In genomic region chr10:84095821-84096497, GRCh38 we compare ENCODE assay signal across 26 cellular contexts. TPM values are rescaled to one million over a fixed set of nuclear protein-coding genes. Genes with fewer than 3 reads are reported as not detected.
DNase-seq lines count a peak whose midpoint lies in the region; ATAC-seq and TF ChIP-seq lines count a peak whose summit lies in the region.
"Had no signal": no experiment of that assay in that cellular context is flagged by ENCODE, and none has a peak within 500 bp of the region (broad histone marks: within the 10 kb centered on the region; RNA-seq: fewer than 3 reads in every experiment).

No MANE protein-coding gene starts in this region.

- H4K5ac ChIP-seq in H9 (ENCODE audit: insufficient read length, low read depth, low read length) = no peak overlapping the region

- H3K27ac Mint-ChIP-seq in H9 = no peak overlapping the region
- H3K27ac Mint-ChIP-seq: activated CD8-positive, alpha-beta T cell treated with anti-CD3 and anti-CD28 coated beads, Interleukin-2, amount 10 ng/mL, durations not matched to agents 7 days and 5 days; activated naive CD8-positive, alpha-beta T cell treated with anti-CD3 and anti-CD28 coated beads, Interleukin-2, amount 10 ng/mL, durations not matched to agents 7 days and 5 days; CD8-positive, alpha-beta T cell; HFFc6; stimulated activated naive CD8-positive, alpha-beta T cell treated with anti-CD3 and anti-CD28 coated beads, Interleukin-15, amount 100 ng/mL, for 72 hours had no signal

- no peak overlapping the region for H3K14ac ChIP-seq in H9 (ENCODE audit: insufficient read depth, low read length)

- H2BK15ac ChIP-seq in H9 (ENCODE audit: low read depth, low read length) = no peak overlapping the region

- peak; percentile 40 for ATAC-seq in left lobe of liver
- ATAC-seq: activated CD8-positive, alpha-beta T cell treated with anti-CD3 and anti-CD28 coated beads, Interleukin-2, amount 10 ng/mL, durations not matched to agents 7 days and 5 days; CD8-positive, alpha-beta T cell; lower lobe of right lung; stimulated activated naive CD8-positive, alpha-beta T cell treated with anti-CD3 and anti-CD28 coated beads, Interleukin-15, amount 100 ng/mL, for 72 hours had no signal

- no peak overlapping the region for H2AK5ac ChIP-seq in H9 (ENCODE audit: insufficient read length, low read length)

- no peak overlapping the region for H3T11ph ChIP-seq in H9 (ENCODE audit: low read length)

- peak; percentile 30 for DNase-seq in A172 (ENCODE audit: low spot score)
- no peak for DNase-seq in SK-N-MC (ENCODE audit: low read depth, low spot score)
- DNase-seq in fibroblast of mammary gland (ENCODE audit: low read depth) = peak; percentile 44
- no peak for DNase-seq in left lobe of liver (ENCODE audit: low spot score)
- DNase-seq in HCEC 1CT = no peak
- DNase-seq in NCI-H2227 (lab: John Stamatoyannopoulos, UW; ENCODE audit: unreplicated experiment) = no peak
- no peak for DNase-seq in H9
- no peak for DNase-seq in activated gamma-delta T cell (lab: John Stamatoyannopoulos, UW)
- DNase-seq: ACHN; activated CD4-positive, CD25-positive, alpha-beta regulatory T cell; activated CD8-positive, alpha-beta T cell treated with anti-CD3 and anti-CD28 coated beads, Interleukin-2, amount 10 ng/mL, durations not matched to agents 7 days and 5 days; activated naive CD8-positive, alpha-beta T cell treated with anti-CD3 and anti-CD28 coated beads, Interleukin-2, amount 10 ng/mL, durations not matched to agents 7 days and 5 days; CD8-positive, alpha-beta T cell; effector memory CD4-positive, alpha-beta T cell; EL; HFFc6; lower lobe of right lung; NCI-H1417 treated with DMSO at 0.1 percent for 48 hours; NCI-H2227 treated with DMSO at 0.1 percent for 48 hours; retina; SHP77; stimulated activated naive CD8-positive, alpha-beta T cell treated with anti-CD3 and anti-CD28 coated beads, Interleukin-15, amount 100 ng/mL, for 72 hours; T-helper 2 cell; uterus had no signal

- H4K91ac ChIP-seq in H9 (ENCODE audit: insufficient read length, low read depth, low read length) = no peak overlapping the region

- no peaks in the 10 kb centered on the region for H3K4me1 ChIP-seq in H9 (ENCODE audit: insufficient read depth, low read length)
- H3K4me1 ChIP-seq: uterus had no signal

- H3K36me3 ChIP-seq in SK-N-MC (ENCODE audit: insufficient read depth, low read length) = no peaks in the 10 kb centered on the region
- H3K36me3 ChIP-seq: lower lobe of right lung, uterus had no signal

- H4K8ac ChIP-seq in H9 (replicated peaks; ENCODE audit: insufficient read length, low read depth, low read length) = no peak overlapping the region

- no CpG with 5 or more reads among the region's 4 CpGs for WGBS in H9 (ENCODE audit: extremely low coverage, insufficient read length, low lambda C conversion rate)

- H2BK12ac ChIP-seq in H9 (ENCODE audit: insufficient read length, low read depth, low read length) = no peak overlapping the region

- H3K56ac ChIP-seq in H9 (ENCODE audit: insufficient read length, low read depth, low read length) = no peak overlapping the region

- H3K4me3 Mint-ChIP-seq in H9 = no peak overlapping the region
- H3K4me3 Mint-ChIP-seq: activated CD8-positive, alpha-beta T cell treated with anti-CD3 and anti-CD28 coated beads, Interleukin-2, amount 10 ng/mL, durations not matched to agents 7 days and 5 days; activated naive CD8-positive, alpha-beta T cell treated with anti-CD3 and anti-CD28 coated beads, Interleukin-2, amount 10 ng/mL, durations not matched to agents 7 days and 5 days; CD8-positive, alpha-beta T cell; central memory CD8-positive, alpha-beta T cell; HFFc6; neural crest cell; stimulated activated naive CD8-positive, alpha-beta T cell treated with anti-CD3 and anti-CD28 coated beads, Interleukin-15, amount 100 ng/mL, for 72 hours had no signal

- no peak overlapping the region for H3K4ac ChIP-seq in H9 (ENCODE audit: low read depth, low read length)

- H3K23me2 ChIP-seq in H9 (ENCODE audit: insufficient read length, low read depth, low read length, poor library complexity, severe bottlenecking) = no peaks in the 10 kb centered on the region

- no peaks in the 10 kb centered on the region for H3K4me1 Mint-ChIP-seq in H9
- H3K4me1 Mint-ChIP-seq: activated naive CD8-positive, alpha-beta T cell treated with anti-CD3 and anti-CD28 coated beads, Interleukin-2, amount 10 ng/mL, durations not matched to agents 7 days and 5 days; central memory CD8-positive, alpha-beta T cell; stimulated activated naive CD8-positive, alpha-beta T cell treated with anti-CD3 and anti-CD28 coated beads, Interleukin-15, amount 100 ng/mL, for 72 hours had no signal

- H4K20me1 ChIP-seq in H9 (ENCODE audit: control insufficient read depth, insufficient read depth, insufficient read length) = no peaks in the 10 kb centered on the region

- H3K18ac ChIP-seq in H9 (ENCODE audit: insufficient read length, low read depth, low read length) = no peak overlapping the region

- peaks cover 3% of the 10 kb centered on the region for H3K27me3 Mint-ChIP-seq in H9 (ENCODE audit: low read depth)

- no peaks in the 10 kb centered on the region for H3K9me3 Mint-ChIP-seq in H9
- H3K9me3 Mint-ChIP-seq: activated naive CD8-positive, alpha-beta T cell treated with anti-CD3 and anti-CD28 coated beads, Interleukin-2, amount 10 ng/mL, durations not matched to agents 7 days and 5 days; CD8-positive, alpha-beta T cell; central memory CD8-positive, alpha-beta T cell; HFFc6; neural crest cell; stimulated activated naive CD8-positive, alpha-beta T cell treated with anti-CD3 and anti-CD28 coated beads, Interleukin-15, amount 100 ng/mL, for 72 hours had no signal

- no peak overlapping the region for H3K23ac ChIP-seq in H9 (ENCODE audit: insufficient read length, low read depth, low read length)

- H3K79me1 ChIP-seq in H9 (ENCODE audit: insufficient read depth, low read depth, low read length, poor library complexity, severe bottlenecking) = no peaks in the 10 kb centered on the region

- H2BK120ac ChIP-seq in H9 (ENCODE audit: low read depth, low read length, poor library complexity, severe bottlenecking) = no peak overlapping the region

- TF ChIP-seq CTCF in fibroblast of mammary gland (conservative IDR thresholded peaks at IDR 0.05; ENCODE audit: control insufficient read depth, insufficient read depth, low read depth, low read length) = no peak
- TF ChIP-seq CTCF in H9 (conservative IDR thresholded peaks at IDR 0.05) = no peak

- no peak overlapping the region for H3K4me2 ChIP-seq in H9 (ENCODE audit: insufficient read depth, insufficient read length, low read length)

- no peaks in the 10 kb centered on the region for H3K79me2 ChIP-seq in H9 (ENCODE audit: insufficient read depth, low read length)

- no peak overlapping the region for H2BK5ac ChIP-seq in H9 (ENCODE audit: insufficient read length, low read length)

- H3K27me3 ChIP-seq in H9 (ENCODE audit: insufficient read depth, low read length) = no peaks in the 10 kb centered on the region
- H3K27me3 ChIP-seq: uterus had no signal

- H3K9ac ChIP-seq in SK-N-MC (ENCODE audit: insufficient read length) = no peak overlapping the region
- no peak overlapping the region for H3K9ac ChIP-seq in H9 (ENCODE audit: extremely low read depth, insufficient read length, low read length)

- H3K4me3 ChIP-seq in SK-N-MC (peak overlapping the region; percentile 52; the same call in 1 of the 2 replicates), fibroblast of mammary gland (ENCODE audit: control insufficient read depth, low read depth, low read length) (no peak overlapping the region)
- H3K4me3 ChIP-seq: lower lobe of right lung, uterus had no signal

- no peaks in the 10 kb centered on the region for H3K36me3 Mint-ChIP-seq in H9 (ENCODE audit: insufficient read depth in 1 of 3, low read depth in 3 of 3)
- H3K36me3 Mint-ChIP-seq: activated naive CD8-positive, alpha-beta T cell treated with anti-CD3 and anti-CD28 coated beads, Interleukin-2, amount 10 ng/mL, durations not matched to agents 7 days and 5 days; CD8-positive, alpha-beta T cell had no signal

- H2BK20ac ChIP-seq in H9 (ENCODE audit: low read depth, low read length, poor library complexity, severe bottlenecking) = no peak overlapping the region

- no peak overlapping the region for H2AFZ ChIP-seq in H9 (ENCODE audit: low read length)

- H3K9me3 ChIP-seq in SK-N-MC (ENCODE audit: low read depth, low read length) (no peaks in the 10 kb centered on the region), H9 (ENCODE audit: control insufficient read depth, low read depth, low read length) (no peaks in the 10 kb centered on the region)
- H3K9me3 ChIP-seq: lower lobe of right lung, uterus had no signal

- peak overlapping the region; percentile 78 for H3K27ac ChIP-seq in SK-N-MC
- H3K27ac ChIP-seq in H9 (ENCODE audit: insufficient read length, low read depth, low read length) = no peak overlapping the region
- H3K27ac ChIP-seq: lower lobe of right lung had no signal

RNA-seq across cellular contexts. Expression of gene GHITM, which starts 43.4 kb away (rescaled TPM):
- total RNA-seq in A172 (2014; rRNA removed; shearing (Covaris generic)) = 364 and 445 TPM in 2 replicates
- total RNA-seq in left lobe of liver (162 TPM), H9 (2021) (95.2 and 95.6 TPM in 2 replicates)

Comparison
In these comparisons a context has a peak if more than half of its experiments do, and no peak if none do; other contexts are left out.
1. DNase-seq: peak in A172 (single experiment) and fibroblast of mammary gland (single experiment); none in SK-N-MC (single experiment), left lobe of liver (single experiment), HCEC 1CT (single experiment), NCI-H2227 (single experiment), H9 (single experiment) and activated gamma-delta T cell (single experiment).